Comparison of ENCODE assay signal across 22 cellular contexts in genomic region chr3:12464181-12464580, GRCh38.
"Had no signal": no experiment of that assay in that cellular context is flagged by ENCODE, and none has a peak within 500 bp of the region (broad histone marks: within the 10 kb centered on the region; RNA-seq: fewer than 3 reads in every experiment).

No MANE protein-coding gene starts in this region.

- DNase-seq: activated CD4-positive, alpha-beta memory T cell treated with anti-CD3 and anti-CD28 coated beads for 36 hours; activated CD4-positive, alpha-beta T cell treated with anti-CD3 and anti-CD28 coated beads, Interleukin-2, amount 10 ng/mL, durations not matched to agents 24 days and 14 days; activated CD4-positive, CD25-positive, alpha-beta regulatory T cell treated with anti-CD3 and anti-CD28 coated beads, Interleukin-2, amount 50 U/mL, for 72 hours; activated CD8-positive, alpha-beta memory T cell treated with anti-CD3 and anti-CD28 coated beads for 24 hours; activated gamma-delta T cell; activated naive CD4-positive, alpha-beta T cell treated with anti-CD3 and anti-CD28 coated beads for 36 hours; activated naive CD8-positive, alpha-beta T cell treated with anti-CD3 and anti-CD28 coated beads for 36 hours; activated T-cell treated with anti-CD3 and anti-CD28 coated beads, Interleukin-2, amount 50 U/mL, for 4 hours; caudate nucleus; Karpas-422; NCI-H1105 treated with DMSO at 0.1 percent for 48 hours; NCI-H1436 treated with DMSO at 0.1 percent for 48 hours; NCI-H187; NCI-H2081; NCI-H446; NCI-H524; SIG-M5; T-helper 1 cell had no signal

- H3K4me3 ChIP-seq: breast epithelium, K562 had no signal

- H3K27ac ChIP-seq: breast epithelium had no signal

- H3K27me3 ChIP-seq: breast epithelium had no signal

- H3K36me3 ChIP-seq: breast epithelium had no signal

- ATAC-seq: activated T-cell treated with anti-CD3 and anti-CD28 coated beads, Interleukin-2, amount 50 U/mL, for 4 hours; K562; WTC11 had no signal

- H3K9me3 ChIP-seq: breast epithelium had no signal

- H3K4me3 Mint-ChIP-seq: activated CD4-positive, alpha-beta memory T cell treated with anti-CD3 and anti-CD28 coated beads for 36 hours; activated CD4-positive, alpha-beta T cell treated with anti-CD3 and anti-CD28 coated beads, Interleukin-2, amount 10 ng/mL, durations not matched to agents 24 days and 14 days; activated naive CD4-positive, alpha-beta T cell treated with anti-CD3 and anti-CD28 coated beads for 36 hours; activated naive CD8-positive, alpha-beta T cell treated with anti-CD3 and anti-CD28 coated beads for 36 hours; activated T-cell treated with anti-CD3 and anti-CD28 coated beads, Interleukin-2, amount 50 U/mL, for 4 hours; T-helper 2 cell treated with Interferon-gamma antibody and Interleukin-4, amounts not matched to agents 5 μg/mL and 100 μg/mL, for 36 hours; WTC11 had no signal

- H3K4me1 ChIP-seq: breast epithelium had no signal

- H3K9me3 Mint-ChIP-seq: activated CD4-positive, alpha-beta memory T cell treated with anti-CD3 and anti-CD28 coated beads for 36 hours; activated CD4-positive, alpha-beta T cell treated with anti-CD3 and anti-CD28 coated beads, Interleukin-2, amount 10 ng/mL, durations not matched to agents 24 days and 14 days; activated naive CD4-positive, alpha-beta T cell treated with anti-CD3 and anti-CD28 coated beads for 36 hours; activated naive CD8-positive, alpha-beta T cell treated with anti-CD3 and anti-CD28 coated beads for 36 hours; activated T-cell treated with anti-CD3 and anti-CD28 coated beads, Interleukin-2, amount 50 U/mL, for 4 hours; T-helper 2 cell treated with Interferon-gamma antibody and Interleukin-4, amounts not matched to agents 5 μg/mL and 100 μg/mL, for 36 hours; WTC11 had no signal

- H3K27me3 Mint-ChIP-seq: activated CD4-positive, alpha-beta T cell treated with anti-CD3 and anti-CD28 coated beads, Interleukin-2, amount 10 ng/mL, durations not matched to agents 24 days and 14 days; activated naive CD8-positive, alpha-beta T cell treated with anti-CD3 and anti-CD28 coated beads for 36 hours had no signal

- H3K4me1 Mint-ChIP-seq: WTC11 had no signal

- H3K36me3 Mint-ChIP-seq: activated CD4-positive, alpha-beta memory T cell treated with anti-CD3 and anti-CD28 coated beads for 36 hours; activated naive CD8-positive, alpha-beta T cell treated with anti-CD3 and anti-CD28 coated beads for 36 hours; WTC11 had no signal

- H3K27ac Mint-ChIP-seq: activated CD4-positive, alpha-beta memory T cell treated with anti-CD3 and anti-CD28 coated beads for 36 hours; activated CD4-positive, alpha-beta T cell treated with anti-CD3 and anti-CD28 coated beads, Interleukin-2, amount 10 ng/mL, durations not matched to agents 24 days and 14 days; activated naive CD4-positive, alpha-beta T cell treated with anti-CD3 and anti-CD28 coated beads for 36 hours; activated naive CD8-positive, alpha-beta T cell treated with anti-CD3 and anti-CD28 coated beads for 36 hours; T-helper 2 cell treated with Interferon-gamma antibody and Interleukin-4, amounts not matched to agents 5 μg/mL and 100 μg/mL, for 36 hours; WTC11 had no signal
